ENCODE assay signal across 1 cellular context in the genomic region with DNA sequence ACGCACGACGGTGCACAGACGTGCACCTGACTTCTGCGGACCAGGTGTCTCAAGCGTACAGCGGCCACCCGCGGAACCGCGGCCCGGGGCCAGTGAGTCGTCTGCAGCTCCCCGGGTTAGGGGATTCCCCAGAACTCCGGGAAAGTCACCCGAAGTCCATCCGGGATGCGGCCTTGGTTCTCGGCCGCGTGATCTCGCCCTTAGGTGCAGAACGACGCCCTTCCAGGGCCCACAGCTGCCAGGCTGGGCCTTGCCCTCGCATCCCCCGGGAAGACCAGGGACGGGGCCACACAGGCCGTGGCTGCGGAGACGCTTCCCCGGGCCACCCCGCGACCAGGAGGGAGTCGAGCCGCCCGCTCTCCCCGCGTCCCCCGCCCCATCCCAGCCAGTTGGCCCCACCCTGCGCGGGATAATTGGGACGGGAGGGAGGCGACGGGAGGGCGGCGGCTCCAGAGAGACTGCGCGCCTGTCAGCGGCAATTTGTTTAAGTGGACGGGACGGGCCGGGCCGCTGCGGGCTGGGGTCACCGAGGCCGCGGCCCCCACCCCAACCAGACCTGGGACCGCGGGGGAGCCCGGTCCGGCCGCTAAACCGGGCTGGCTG.
TF ChIP-seq lines count a peak whose summit lies in the region.

No MANE protein-coding gene starts in this region.

TF ChIP-seq in GM12878, 131 proteins besides CTCF, POLR2A, EP300 and RAD21:
- TF ChIP-seq NFXL1 (IDR thresholded peaks at IDR 0.05; ENCODE audit: borderline replicate concordance) (peak; percentile 39; the same call in 1 of the 2 replicates), MTA2 (IDR thresholded peaks at IDR 0.05; ENCODE audit: low read depth) (no peak)
